15 cellular contexts compared by ENCODE assay signal in genomic region chr13:66446413-66446812, GRCh38.
DNase-seq lines count a peak whose midpoint lies in the region; ATAC-seq and TF ChIP-seq lines count a peak whose summit lies in the region.
"Had no signal": no experiment of that assay in that cellular context is flagged by ENCODE, and none has a peak within 500 bp of the region (broad histone marks: within the 10 kb centered on the region; RNA-seq: fewer than 3 reads in every experiment).

No MANE protein-coding gene starts in this region.

- no CpG with 5 or more reads among the region's 4 CpGs for WGBS in trophoblast cell (ENCODE audit: extremely low coverage, insufficient coverage, insufficient read length)

- H2BK120ac ChIP-seq in trophoblast cell (ENCODE audit: insufficient read depth, low read length, poor library complexity) = no peak overlapping the region

- no peak overlapping the region for H4K8ac ChIP-seq in trophoblast cell (ENCODE audit: low read depth, low read length)

- no peak overlapping the region for H3K9ac ChIP-seq in trophoblast cell (ENCODE audit: low read length)
- H3K9ac ChIP-seq: GM23248 had no signal

- no peak overlapping the region for H3K4me2 ChIP-seq in trophoblast cell (ENCODE audit: low read length)

- no peaks in the 10 kb centered on the region for H3K79me1 ChIP-seq in trophoblast cell (ENCODE audit: low read length)

- no peaks in the 10 kb centered on the region for H3K9me3 ChIP-seq in trophoblast cell (ENCODE audit: insufficient read depth, low read depth, low read length)
- H3K9me3 ChIP-seq: BE2C, HAP-1 had no signal

- no peaks in the 10 kb centered on the region for H3K36me3 Mint-ChIP-seq in naive thymus-derived CD8-positive, alpha-beta T cell
- H3K36me3 Mint-ChIP-seq: CD4-positive, CD25-positive, alpha-beta regulatory T cell; CD8-positive, alpha-beta memory T cell had no signal

- H2AFZ ChIP-seq in trophoblast cell (ENCODE audit: insufficient read depth, low read length, poor library complexity) = no peak overlapping the region
- H2AFZ ChIP-seq: GM23248 had no signal

- H3K14ac ChIP-seq in trophoblast cell (ENCODE audit: low read length) = no peak overlapping the region

- no peak overlapping the region for H3K4ac ChIP-seq in trophoblast cell (ENCODE audit: low read depth, low read length)

- peaks cover 0 to 4% (median 0%) of the 10 kb centered on the region in 9 donors for H3K9me3 Mint-ChIP-seq in naive thymus-derived CD8-positive, alpha-beta T cell

- H3K79me2 ChIP-seq in trophoblast cell (ENCODE audit: control insufficient read depth, insufficient read depth, low read length, poor library complexity) = no peaks in the 10 kb centered on the region

- no peak overlapping the region for H3K23ac ChIP-seq in trophoblast cell (ENCODE audit: low read length)

- no peak overlapping the region for H3K27ac Mint-ChIP-seq in naive thymus-derived CD8-positive, alpha-beta T cell
- H3K27ac Mint-ChIP-seq: CD4-positive, CD25-positive, alpha-beta regulatory T cell; CD8-positive, alpha-beta memory T cell had no signal

- CTCF ChIA-PET in RWPE1 (lab: Yijun Ruan, JAX) = no interaction called here

- no peak for TF ChIP-seq CTCF in RWPE1 (conservative IDR thresholded peaks at IDR 0.05; ENCODE audit: low read depth)
- no peak for TF ChIP-seq CTCF in epithelial cell of esophagus (IDR thresholded peaks at IDR 0.05; ENCODE audit: insufficient read depth, low read depth, low read length, missing control alignments)

- H2BK5ac ChIP-seq in trophoblast cell (ENCODE audit: low read depth, low read length, poor library complexity) = no peak overlapping the region

- no peak overlapping the region for H3K27ac ChIP-seq in RWPE1
- H3K27ac ChIP-seq in trophoblast cell (ENCODE audit: low read depth, low read length) = no peak overlapping the region
- H3K27ac ChIP-seq: GM23248 had no signal

- H3K4me1 ChIP-seq in trophoblast cell (ENCODE audit: control insufficient read depth in 1 of 2, insufficient read depth in 2 of 2, low read length in 2 of 2) = no peaks in the 10 kb centered on the region
- H3K4me1 ChIP-seq: BE2C had no signal

- H3K4me3 Mint-ChIP-seq in naive thymus-derived CD8-positive, alpha-beta T cell = no peak overlapping the region
- H3K4me3 Mint-ChIP-seq: CD4-positive, CD25-positive, alpha-beta regulatory T cell; CD8-positive, alpha-beta memory T cell had no signal

- H3K4me3 ChIP-seq in epithelial cell of esophagus (ENCODE audit: low read length) (no peak overlapping the region), trophoblast cell (ENCODE audit: low read depth, low read length) (no peak overlapping the region)
- H3K4me3 ChIP-seq: GM23248, HAP-1 had no signal

- POLR2A ChIA-PET in RWPE1 (lab: Yijun Ruan, JAX; ENCODE audit: low non-redundant PET) = no interaction called here
- POLR2A ChIA-PET in naive thymus-derived CD8-positive, alpha-beta T cell (lab: Charles Lee) = no interaction called here

- H4K12ac ChIP-seq in trophoblast cell (ENCODE audit: low read depth, low read length) = no peak overlapping the region

- no peak overlapping the region for H2AK5ac ChIP-seq in trophoblast cell (ENCODE audit: low read length)

- DNase-seq in NCI-H226 (peak; percentile 64), RWPE1 (ENCODE audit: low spot score) (peak; percentile 3), epithelial cell of esophagus (ENCODE audit: low read depth) (peak; percentile 62), trophoblast cell (no peak)
- no peak for DNase-seq in activated CD4-positive, alpha-beta T cell treated with anti-CD3 and anti-CD28 coated beads for 4 hours
- no peak for DNase-seq in naive thymus-derived CD8-positive, alpha-beta T cell
- DNase-seq: ACHN; BE2C; C1 segment of cervical spinal cord; CD4-positive, CD25-positive, alpha-beta regulatory T cell; CD8-positive, alpha-beta memory T cell; COR-L47; GDM1; GM23248 had no signal

- no peaks in the 10 kb centered on the region for H3K27me3 ChIP-seq in trophoblast cell (ENCODE audit: insufficient read depth, low read length)
- H3K27me3 ChIP-seq: BE2C had no signal

- no peaks in the 10 kb centered on the region for H3K4me1 Mint-ChIP-seq in naive thymus-derived CD8-positive, alpha-beta T cell
- H3K4me1 Mint-ChIP-seq: CD4-positive, CD25-positive, alpha-beta regulatory T cell; CD8-positive, alpha-beta memory T cell had no signal

- H4K91ac ChIP-seq in trophoblast cell (ENCODE audit: low read depth, low read length) = no peak overlapping the region

- ATAC-seq in naive thymus-derived CD8-positive, alpha-beta T cell = no peak

- H3K18ac ChIP-seq in trophoblast cell (ENCODE audit: low read length) = no peak overlapping the region

- no peak overlapping the region for H2BK12ac ChIP-seq in trophoblast cell (ENCODE audit: low read length)

- no peaks in the 10 kb centered on the region for H3K27me3 Mint-ChIP-seq in naive thymus-derived CD8-positive, alpha-beta T cell
- H3K27me3 Mint-ChIP-seq: CD4-positive, CD25-positive, alpha-beta regulatory T cell; CD8-positive, alpha-beta memory T cell had no signal

- no peaks in the 10 kb centered on the region for H3K36me3 ChIP-seq in trophoblast cell (ENCODE audit: control insufficient read depth in 1 of 2, insufficient read depth in 2 of 2, low read length in 2 of 2)
- H3K36me3 ChIP-seq: BE2C, HAP-1 had no signal

Comparison
In these comparisons a context has a peak if more than half of its experiments do, and no peak if none do; other contexts are left out.
1. DNase-seq: peak in NCI-H226 (single experiment), RWPE1 (single experiment) and epithelial cell of esophagus (single experiment); none in activated CD4-positive, alpha-beta T cell treated with anti-CD3 and anti-CD28 coated beads for 4 hours (0 of 2), trophoblast cell (0 of 2) and naive thymus-derived CD8-positive, alpha-beta T cell (0 of 10).